Comparison of ENCODE assay signal across 25 cellular contexts in genomic region chr9:124088476-124088837, GRCh38.
A peak's percentile ranks its signal among the peaks of the same experiment; 100 is the strongest.
DNase-seq lines count a peak whose midpoint lies in the region; TF ChIP-seq lines count a peak whose summit lies in the region.
"Had no signal": no experiment of that assay in that cellular context is flagged by ENCODE, and none has a peak within 500 bp of the region (broad histone marks: within the 10 kb centered on the region; RNA-seq: fewer than 3 reads in every experiment).

No MANE protein-coding gene starts in this region.

- no peak overlapping the region for H3K4ac ChIP-seq in H9 (ENCODE audit: low read depth, low read length)

- no peaks in the 10 kb centered on the region for H3K9me3 ChIP-seq in Caco-2
- H3K9me3 ChIP-seq in H9 (ENCODE audit: control insufficient read depth, low read depth, low read length) = no peaks in the 10 kb centered on the region
- H3K9me3 ChIP-seq in suprapubic skin = no peaks in the 10 kb centered on the region
- H3K9me3 ChIP-seq: neutrophil, testis had no signal

- TF ChIP-seq CTCF in Caco-2 (IDR thresholded peaks at IDR 0.05; ENCODE audit: insufficient read depth in 1 of 2, low read depth in 1 of 2, low read length in 1 of 2, severe bottlenecking in 1 of 2, unreplicated experiment in 1 of 2) (no peak), H9 (conservative IDR thresholded peaks at IDR 0.05) (no peak), suprapubic skin (IDR thresholded peaks at IDR 0.05) (no peak)

- H2BK120ac ChIP-seq in H9 (ENCODE audit: low read depth, low read length, poor library complexity, severe bottlenecking) = no peak overlapping the region

- no peaks in the 10 kb centered on the region for H3K27me3 Mint-ChIP-seq in Caco-2 (ENCODE audit: insufficient read depth, unreplicated experiment)
- peaks cover 15% of the 10 kb centered on the region for H3K27me3 Mint-ChIP-seq in H9 (ENCODE audit: low read depth)

- no peak overlapping the region for H3K18ac ChIP-seq in H9 (ENCODE audit: insufficient read length, low read depth, low read length)

- no peak for TF ChIP-seq EP300 in suprapubic skin (IDR thresholded peaks at IDR 0.05)

- no peak overlapping the region for H4K5ac ChIP-seq in H9 (ENCODE audit: insufficient read length, low read depth, low read length)

- DNase-seq in HEK293T (ENCODE audit: extremely low spot score) (peak; percentile 25), NCI-H2171 treated with DMSO at 0.1 percent for 48 hours (lab: John Stamatoyannopoulos, UW) (peak; percentile 89), posterior cingulate gyrus (peak in 8 of 10 donors; percentile 28 to 89 (median 56)), KBM-7 (no peak), Caco-2 (no peak), H9 (no peak), suprapubic skin (ENCODE audit: low spot score in 2 of 2) (no peak)
- DNase-seq: activated CD8-positive, alpha-beta memory T cell treated with anti-CD3 and anti-CD28 coated beads, Interleukin-2, amount 10 ng/mL, durations not matched to agents 7 days and 5 days; activated naive CD4-positive, alpha-beta T cell; activated naive CD8-positive, alpha-beta T cell treated with anti-CD3 and anti-CD28 coated beads, Interleukin-2, amount 50 U/mL, for 24 hours; activated T-cell treated with anti-CD3 and anti-CD28 coated beads, Interleukin-2, amount 50 U/mL, for 48 hours; erythroblast; heart left ventricle; naive B cell; NCI-H2029 treated with DMSO at 0.1 percent for 48 hours; NCI-H446; NK-92 treated with Interleukin-12 subunit alpha and Interleukin-12 subunit beta, amount 100 ng/mL, for 24 hours; PC-3; stimulated activated naive B cell treated with anti-CD40 and anti-IgM and Interleukin-4, amounts not matched to agents 10 μg/mL and 1 μg/mL and 100 μg/mL, for 72 hours; testis had no signal

- H3K27me3 ChIP-seq in Caco-2 (replicated peaks; ENCODE audit: control insufficient read depth, insufficient read depth, low read length) (no peaks in the 10 kb centered on the region), H9 (ENCODE audit: insufficient read depth, low read length) (no peaks in the 10 kb centered on the region), suprapubic skin (peaks cover 7% of the 10 kb centered on the region)
- H3K27me3 ChIP-seq: BLaER1 treated with 17β-estradiol and CSF1 and Interleukin-3, amounts not matched to agents 10 nM and 100 nM; testis had no signal

- no peak overlapping the region for H2AK5ac ChIP-seq in H9 (ENCODE audit: insufficient read length, low read length)

- no peak overlapping the region for H2BK20ac ChIP-seq in H9 (ENCODE audit: low read depth, low read length, poor library complexity, severe bottlenecking)

- H3K4me2 ChIP-seq in H9 (ENCODE audit: insufficient read depth, insufficient read length, low read length) = no peak overlapping the region

- no peak overlapping the region for H4K91ac ChIP-seq in H9 (ENCODE audit: insufficient read length, low read depth, low read length)

- H3K9me3 Mint-ChIP-seq in Caco-2 (ENCODE audit: unreplicated experiment) = no peaks in the 10 kb centered on the region
- H3K9me3 Mint-ChIP-seq in H9 = peaks cover 2 to 8% of the 10 kb centered on the region in 2 experiments; a peak in 4 of 5 replicates
- H3K9me3 Mint-ChIP-seq: T-helper 1 cell treated with Interleukin-12 subunit alpha and Interleukin-12 subunit beta and Interleukin-4 antibody, amounts not matched to agents 30 μg/mL and 1 μg/mL, for 36 hours had no signal

- intact Hi-C loops in posterior cingulate gyrus (cut with DNase I) = no loop called here
- intact Hi-C loops in Caco-2 (cut with micrococcal nuclease; ENCODE audit: unreplicated experiment) = no loop called here

- no peak overlapping the region for H2BK5ac ChIP-seq in H9 (ENCODE audit: insufficient read length, low read length)

- CTCF ChIA-PET in HEK293T (lab: Yijun Ruan, JAX) = interaction anchor here (0.8 to 1.2 kb wide), 3 partner anchors 10 to 49 kb away, joined by 3 to 5 read pairs (median 4); no protein-coding TSS in a partner anchor
- CTCF ChIA-PET in Caco-2 (lab: Charles Lee) = no interaction called here

- no peak overlapping the region for H3K56ac ChIP-seq in H9 (ENCODE audit: insufficient read length, low read depth, low read length)

- H3K4me1 Mint-ChIP-seq in Caco-2 (ENCODE audit: low read depth, unreplicated experiment) (peaks cover 6% of the 10 kb centered on the region), H9 (no peaks in the 10 kb centered on the region)
- H3K4me1 Mint-ChIP-seq: activated CD8-positive, alpha-beta memory T cell treated with anti-CD3 and anti-CD28 coated beads, Interleukin-2, amount 10 ng/mL, durations not matched to agents 7 days and 5 days; activated naive CD8-positive, alpha-beta T cell treated with anti-CD3 and anti-CD28 coated beads, Interleukin-2, amount 50 U/mL, for 24 hours had no signal

- H3K14ac ChIP-seq in H9 (ENCODE audit: insufficient read depth, low read length) = no peak overlapping the region

- H2AFZ ChIP-seq in H9 (ENCODE audit: low read length) = no peak overlapping the region

- BruUV-seq in Caco-2 (replicated peaks; lab: Mats Ljungman, UMichigan) = no TSS peak

- no peaks in the 10 kb centered on the region for H3K79me2 ChIP-seq in H9 (ENCODE audit: insufficient read depth, low read length)

- no peak overlapping the region for H4K8ac ChIP-seq in H9 (replicated peaks; ENCODE audit: insufficient read length, low read depth, low read length)

- no peak overlapping the region for H2BK12ac ChIP-seq in H9 (ENCODE audit: insufficient read length, low read depth, low read length)

- no peak overlapping the region for H2BK15ac ChIP-seq in H9 (ENCODE audit: low read depth, low read length)

- no CpG with 5 or more reads among the region's 13 CpGs for WGBS in H9 (ENCODE audit: extremely low coverage, insufficient read length, low lambda C conversion rate)
- WGBS in suprapubic skin = 76% methylated on average over 13 of the region's 13 CpGs

- POLR2A ChIA-PET in HEK293T (lab: Yijun Ruan, JAX) (interaction anchor here (0.8 to 1.3 kb wide), 4 partner anchors 9 to 258 kb away, joined by 3 to 6 read pairs (median 3); no protein-coding TSS in a partner anchor), Caco-2 (lab: Charles Lee) (no interaction called here)

- TF ChIP-seq POLR2A in suprapubic skin (IDR thresholded peaks at IDR 0.05) = no peak

- H3K27ac Mint-ChIP-seq in Caco-2 (ENCODE audit: unreplicated experiment) (no peak overlapping the region), H9 (no peak overlapping the region)
- H3K27ac Mint-ChIP-seq: activated CD8-positive, alpha-beta memory T cell treated with anti-CD3 and anti-CD28 coated beads, Interleukin-2, amount 10 ng/mL, durations not matched to agents 7 days and 5 days; activated naive CD8-positive, alpha-beta T cell treated with anti-CD3 and anti-CD28 coated beads, Interleukin-2, amount 50 U/mL, for 24 hours; IgD-negative memory B cell; stimulated activated naive B cell treated with anti-CD40 and anti-IgM and Interleukin-4, amounts not matched to agents 10 μg/mL and 1 μg/mL and 100 μg/mL, for 72 hours; T-helper 1 cell treated with Interleukin-12 subunit alpha and Interleukin-12 subunit beta and Interleukin-4 antibody, amounts not matched to agents 30 μg/mL and 1 μg/mL, for 36 hours had no signal

- H3K27ac ChIP-seq in cingulate gyrus (ENCODE audit: low read depth, low read length) (peak overlapping the region; percentile 47), H9 (ENCODE audit: insufficient read length, low read depth, low read length) (no peak overlapping the region), suprapubic skin (no peak overlapping the region)
- H3K27ac ChIP-seq: BLaER1 treated with 17β-estradiol and CSF1 and Interleukin-3, amounts not matched to agents 10 nM and 100 nM; heart left ventricle; neutrophil; testis had no signal

- no peak overlapping the region for H3K9ac ChIP-seq in H9 (ENCODE audit: extremely low read depth, insufficient read length, low read length)
- H3K9ac ChIP-seq: BLaER1 treated with 17β-estradiol and CSF1 and Interleukin-3, amounts not matched to agents 10 nM and 100 nM had no signal

- H3K79me1 ChIP-seq in H9 (ENCODE audit: insufficient read depth, low read depth, low read length, poor library complexity, severe bottlenecking) = no peaks in the 10 kb centered on the region

- H3K23me2 ChIP-seq in H9 (ENCODE audit: insufficient read length, low read depth, low read length, poor library complexity, severe bottlenecking) = no peaks in the 10 kb centered on the region

- H3K23ac ChIP-seq in H9 (ENCODE audit: insufficient read length, low read depth, low read length) = no peak overlapping the region

- H3K4me1 ChIP-seq in Caco-2 = no peaks in the 10 kb centered on the region
- no peaks in the 10 kb centered on the region for H3K4me1 ChIP-seq in H9 (ENCODE audit: insufficient read depth, low read length)
- H3K4me1 ChIP-seq in suprapubic skin = no peaks in the 10 kb centered on the region
- H3K4me1 ChIP-seq: heart left ventricle, testis had no signal

- H3K36me3 Mint-ChIP-seq in Caco-2 (ENCODE audit: insufficient read depth, unreplicated experiment) = no peaks in the 10 kb centered on the region
- H3K36me3 Mint-ChIP-seq in H9 (ENCODE audit: insufficient read depth in 1 of 3, low read depth in 3 of 3) = no peaks in the 10 kb centered on the region; a peak in 1 of 7 replicates
- H3K36me3 Mint-ChIP-seq: activated CD8-positive, alpha-beta memory T cell treated with anti-CD3 and anti-CD28 coated beads, Interleukin-2, amount 10 ng/mL, durations not matched to agents 7 days and 5 days; IgD-negative memory B cell had no signal

- no peak overlapping the region for H3T11ph ChIP-seq in H9 (ENCODE audit: low read length)

- H3K4me3 Mint-ChIP-seq in Caco-2 (ENCODE audit: unreplicated experiment) (no peak overlapping the region), H9 (no peak overlapping the region)
- H3K4me3 Mint-ChIP-seq: activated CD8-positive, alpha-beta memory T cell treated with anti-CD3 and anti-CD28 coated beads, Interleukin-2, amount 10 ng/mL, durations not matched to agents 7 days and 5 days; activated naive CD8-positive, alpha-beta T cell treated with anti-CD3 and anti-CD28 coated beads, Interleukin-2, amount 50 U/mL, for 24 hours; IgD-negative memory B cell; naive B cell; stimulated activated naive B cell treated with anti-CD40 and anti-IgM and Interleukin-4, amounts not matched to agents 10 μg/mL and 1 μg/mL and 100 μg/mL, for 72 hours; T-helper 1 cell treated with Interleukin-12 subunit alpha and Interleukin-12 subunit beta and Interleukin-4 antibody, amounts not matched to agents 30 μg/mL and 1 μg/mL, for 36 hours had no signal

- H3K4me3 ChIP-seq in Caco-2 (ENCODE audit: low read depth, low read length) = no peak overlapping the region
- no peak overlapping the region for H3K4me3 ChIP-seq in suprapubic skin
- H3K4me3 ChIP-seq: BLaER1 treated with 17β-estradiol and CSF1 and Interleukin-3, amounts not matched to agents 10 nM and 100 nM; heart left ventricle; testis had no signal

- H3K36me3 ChIP-seq in Caco-2 (ENCODE audit: control insufficient read depth, insufficient read depth, low read length) (no peaks in the 10 kb centered on the region), suprapubic skin (no peaks in the 10 kb centered on the region)
- H3K36me3 ChIP-seq: BLaER1 treated with 17β-estradiol and CSF1 and Interleukin-3, amounts not matched to agents 10 nM and 100 nM; heart left ventricle; neutrophil had no signal

- in situ Hi-C loops in KBM-7 (cut with MboI; ENCODE audit: low pct_unique_long_range_greater_than_20kb, low sequenced_read_pairs) = no loop called here

- no peaks in the 10 kb centered on the region for H4K20me1 ChIP-seq in H9 (ENCODE audit: control insufficient read depth, insufficient read depth, insufficient read length)
- H4K20me1 ChIP-seq: BLaER1 treated with 17β-estradiol and CSF1 and Interleukin-3, amounts not matched to agents 10 nM and 100 nM had no signal

Comparison
In these comparisons a context has a peak if more than half of its experiments do, and no peak if none do; other contexts are left out.
1. DNase-seq: peak in HEK293T (single experiment), NCI-H2171 treated with DMSO at 0.1 percent for 48 hours (single experiment) and posterior cingulate gyrus (8 of 10); none in KBM-7 (single experiment), Caco-2 (0 of 2), H9 (single experiment) and suprapubic skin (0 of 2).